Comparison of ENCODE assay signal across 31 cellular contexts in genomic region chr6:19818805-19819204, GRCh38. TPM values are rescaled to one million over a fixed set of nuclear protein-coding genes. Genes with fewer than 3 reads are reported as not detected.
"Had no signal": no experiment of that assay in that cellular context is flagged by ENCODE, and none has a peak within 500 bp of the region (broad histone marks: within the 10 kb centered on the region; RNA-seq: fewer than 3 reads in every experiment).

No MANE protein-coding gene starts in this region.

- H3K9me3 ChIP-seq: breast epithelium, esophagus muscularis mucosa, gastrocnemius medialis had no signal

- H3K4me3 ChIP-seq: ascending aorta, breast epithelium, coronary artery, dorsolateral prefrontal cortex, esophagus muscularis mucosa, gastrocnemius medialis had no signal

- H3K36me3 Mint-ChIP-seq: activated CD4-positive, alpha-beta memory T cell treated with anti-CD3 and anti-CD28 coated beads for 36 hours; activated naive CD4-positive, alpha-beta T cell treated with anti-CD3 and anti-CD28 coated beads, Interleukin-2, amount 10 ng/mL, durations not matched to agents 7 days and 5 days; activated naive CD4-positive, alpha-beta T cell treated with anti-CD3 and anti-CD28 coated beads, Interleukin-2, amount 50 U/mL, for 72 hours; activated naive CD8-positive, alpha-beta T cell treated with anti-CD3 and anti-CD28 coated beads, Interleukin-2, amount 10 ng/mL, durations not matched to agents 7 days and 5 days; brain had no signal

- H3K27me3 ChIP-seq: ascending aorta, breast epithelium, dorsolateral prefrontal cortex, esophagus muscularis mucosa, gastrocnemius medialis had no signal

- ATAC-seq: activated CD4-positive, alpha-beta T cell treated with anti-CD3 and anti-CD28 coated beads for 36 hours; activated naive CD4-positive, alpha-beta T cell treated with anti-CD3 and anti-CD28 coated beads, Interleukin-2, amount 50 U/mL, for 72 hours; activated T-cell treated with anti-CD3 and anti-CD28 coated beads, Interleukin-2, amount 50 U/mL, for 72 hours; foreskin keratinocyte; gastrocnemius medialis; T-helper 17 cell had no signal

- DNase-seq: activated CD4-positive, alpha-beta memory T cell treated with anti-CD3 and anti-CD28 coated beads for 36 hours; activated CD4-positive, alpha-beta T cell treated with anti-CD3 and anti-CD28 coated beads for 36 hours; activated CD4-positive, alpha-beta T cell treated with anti-CD3 and anti-CD28 coated beads, Interleukin-2, amount 10 ng/mL, durations not matched to agents 24 days and 14 days; activated CD4-positive, CD25-positive, alpha-beta regulatory T cell; activated CD4-positive, CD25-positive, alpha-beta regulatory T cell treated with anti-CD3 and anti-CD28 coated beads, Interleukin-2, amount 50 U/mL, for 72 hours; activated CD8-positive, alpha-beta memory T cell treated with anti-CD3 and anti-CD28 coated beads, Interleukin-2, amount 50 U/mL, for 48 hours; activated gamma-delta T cell; activated naive CD4-positive, alpha-beta T cell; activated naive CD4-positive, alpha-beta T cell treated with anti-CD3 and anti-CD28 coated beads, Interleukin-2, amount 10 ng/mL, durations not matched to agents 7 days and 5 days; activated naive CD8-positive, alpha-beta T cell treated with anti-CD3 and anti-CD28 coated beads, Interleukin-2, amount 10 ng/mL, durations not matched to agents 7 days and 5 days; activated T-cell treated with anti-CD3 and anti-CD28 coated beads for 4 hours; activated T-cell treated with anti-CD3 and anti-CD28 coated beads, Interleukin-2, amount 50 U/mL, for 24 hours; activated T-cell treated with anti-CD3 and anti-CD28 coated beads, Interleukin-2, amount 50 U/mL, for 72 hours; dorsolateral prefrontal cortex; effector memory CD4-positive, alpha-beta T cell; erythroblast; foreskin keratinocyte; gastrocnemius medialis; glutamatergic neuron; T-helper 1 cell; T-helper 17 cell; T1000 had no signal

- H3K4me1 ChIP-seq: ascending aorta, breast epithelium, esophagus muscularis mucosa, foreskin keratinocyte, gastrocnemius medialis had no signal

- H3K4me1 Mint-ChIP-seq: activated CD4-positive, alpha-beta T cell treated with anti-CD3 and anti-CD28 coated beads for 36 hours; activated CD4-positive, alpha-beta T cell treated with anti-CD3 and anti-CD28 coated beads, Interleukin-2, amount 10 ng/mL, durations not matched to agents 24 days and 14 days; activated naive CD4-positive, alpha-beta T cell treated with anti-CD3 and anti-CD28 coated beads, Interleukin-2, amount 10 ng/mL, durations not matched to agents 7 days and 5 days; activated naive CD8-positive, alpha-beta T cell treated with anti-CD3 and anti-CD28 coated beads, Interleukin-2, amount 10 ng/mL, durations not matched to agents 7 days and 5 days; brain; central memory CD8-positive, alpha-beta T cell; T-helper 17 cell had no signal

- H3K27ac Mint-ChIP-seq: activated CD4-positive, alpha-beta memory T cell treated with anti-CD3 and anti-CD28 coated beads for 36 hours; activated CD4-positive, alpha-beta T cell treated with anti-CD3 and anti-CD28 coated beads for 36 hours; activated CD4-positive, alpha-beta T cell treated with anti-CD3 and anti-CD28 coated beads, Interleukin-2, amount 10 ng/mL, durations not matched to agents 24 days and 14 days; activated naive CD4-positive, alpha-beta T cell treated with anti-CD3 and anti-CD28 coated beads, Interleukin-2, amount 10 ng/mL, durations not matched to agents 7 days and 5 days; activated naive CD4-positive, alpha-beta T cell treated with anti-CD3 and anti-CD28 coated beads, Interleukin-2, amount 50 U/mL, for 72 hours; activated naive CD8-positive, alpha-beta T cell treated with anti-CD3 and anti-CD28 coated beads, Interleukin-2, amount 10 ng/mL, durations not matched to agents 7 days and 5 days; activated T-cell treated with anti-CD3 and anti-CD28 coated beads, Interleukin-2, amount 50 U/mL, for 24 hours; activated T-cell treated with anti-CD3 and anti-CD28 coated beads, Interleukin-2, amount 50 U/mL, for 72 hours; brain; dendritic cell treated with granulocyte-macrophage colony-stimulating factor and Interleukin-4, amounts not matched to agents 40 ng/mL and 50 ng/mL, for 4 days; T-helper 17 cell; T-helper 2 cell treated with Interferon-gamma antibody and Interleukin-4, amounts not matched to agents 5 μg/mL and 100 μg/mL, for 36 hours had no signal

- H3K4me3 Mint-ChIP-seq: activated CD4-positive, alpha-beta memory T cell treated with anti-CD3 and anti-CD28 coated beads for 36 hours; activated CD4-positive, alpha-beta T cell treated with anti-CD3 and anti-CD28 coated beads for 36 hours; activated CD4-positive, alpha-beta T cell treated with anti-CD3 and anti-CD28 coated beads, Interleukin-2, amount 10 ng/mL, durations not matched to agents 24 days and 14 days; activated naive CD4-positive, alpha-beta T cell treated with anti-CD3 and anti-CD28 coated beads, Interleukin-2, amount 10 ng/mL, durations not matched to agents 7 days and 5 days; activated naive CD8-positive, alpha-beta T cell treated with anti-CD3 and anti-CD28 coated beads, Interleukin-2, amount 10 ng/mL, durations not matched to agents 7 days and 5 days; activated T-cell treated with anti-CD3 and anti-CD28 coated beads, Interleukin-2, amount 50 U/mL, for 24 hours; activated T-cell treated with anti-CD3 and anti-CD28 coated beads, Interleukin-2, amount 50 U/mL, for 72 hours; brain; central memory CD8-positive, alpha-beta T cell; dendritic cell treated with granulocyte-macrophage colony-stimulating factor and Interleukin-4, amounts not matched to agents 40 ng/mL and 50 ng/mL, for 4 days; T-helper 17 cell; T-helper 2 cell treated with Interferon-gamma antibody and Interleukin-4, amounts not matched to agents 5 μg/mL and 100 μg/mL, for 36 hours had no signal

- H3K27me3 Mint-ChIP-seq: activated CD4-positive, alpha-beta memory T cell treated with anti-CD3 and anti-CD28 coated beads for 36 hours; activated CD4-positive, alpha-beta T cell treated with anti-CD3 and anti-CD28 coated beads, Interleukin-2, amount 10 ng/mL, durations not matched to agents 24 days and 14 days; activated naive CD4-positive, alpha-beta T cell treated with anti-CD3 and anti-CD28 coated beads, Interleukin-2, amount 10 ng/mL, durations not matched to agents 7 days and 5 days; activated naive CD8-positive, alpha-beta T cell treated with anti-CD3 and anti-CD28 coated beads, Interleukin-2, amount 10 ng/mL, durations not matched to agents 7 days and 5 days; activated T-cell treated with anti-CD3 and anti-CD28 coated beads, Interleukin-2, amount 50 U/mL, for 24 hours; central memory CD8-positive, alpha-beta T cell; dendritic cell treated with granulocyte-macrophage colony-stimulating factor and Interleukin-4, amounts not matched to agents 40 ng/mL and 50 ng/mL, for 4 days; T-helper 17 cell had no signal

- H3K27ac ChIP-seq: ascending aorta, breast epithelium, coronary artery, dorsolateral prefrontal cortex, esophagus muscularis mucosa, foreskin keratinocyte, gastrocnemius medialis had no signal

- H3K9me3 Mint-ChIP-seq: activated CD4-positive, alpha-beta T cell treated with anti-CD3 and anti-CD28 coated beads, Interleukin-2, amount 10 ng/mL, durations not matched to agents 24 days and 14 days; activated naive CD4-positive, alpha-beta T cell treated with anti-CD3 and anti-CD28 coated beads, Interleukin-2, amount 50 U/mL, for 72 hours; activated naive CD8-positive, alpha-beta T cell treated with anti-CD3 and anti-CD28 coated beads, Interleukin-2, amount 10 ng/mL, durations not matched to agents 7 days and 5 days; activated T-cell treated with anti-CD3 and anti-CD28 coated beads, Interleukin-2, amount 50 U/mL, for 24 hours; dendritic cell treated with granulocyte-macrophage colony-stimulating factor and Interleukin-4, amounts not matched to agents 40 ng/mL and 50 ng/mL, for 4 days; T-helper 2 cell treated with Interferon-gamma antibody and Interleukin-4, amounts not matched to agents 5 μg/mL and 100 μg/mL, for 36 hours had no signal

- H3K36me3 ChIP-seq: ascending aorta, breast epithelium, esophagus muscularis mucosa, gastrocnemius medialis had no signal

RNA-seq across cellular contexts. Expression of gene ID4, which starts 18.4 kb away (rescaled TPM):
- total RNA-seq: activated CD4-positive, alpha-beta memory T cell treated with anti-CD3 and anti-CD28 coated beads for 36 hours; activated CD4-positive, alpha-beta T cell treated with anti-CD3 and anti-CD28 coated beads for 36 hours; activated CD4-positive, alpha-beta T cell treated with anti-CD3 and anti-CD28 coated beads, Interleukin-2, amount 10 ng/mL, durations not matched to agents 24 days and 14 days; activated naive CD4-positive, alpha-beta T cell treated with anti-CD3 and anti-CD28 coated beads, Interleukin-2, amount 50 U/mL, for 72 hours; activated naive CD8-positive, alpha-beta T cell treated with anti-CD3 and anti-CD28 coated beads, Interleukin-2, amount 10 ng/mL, durations not matched to agents 7 days and 5 days; activated T-cell treated with anti-CD3 and anti-CD28 coated beads, Interleukin-2, amount 50 U/mL, for 72 hours; foreskin keratinocyte; T-helper 17 cell had no signal
- polyA plus RNA-seq: foreskin keratinocyte had no signal
